ENCODE assay signal across 10 cellular contexts in the genomic region with DNA sequence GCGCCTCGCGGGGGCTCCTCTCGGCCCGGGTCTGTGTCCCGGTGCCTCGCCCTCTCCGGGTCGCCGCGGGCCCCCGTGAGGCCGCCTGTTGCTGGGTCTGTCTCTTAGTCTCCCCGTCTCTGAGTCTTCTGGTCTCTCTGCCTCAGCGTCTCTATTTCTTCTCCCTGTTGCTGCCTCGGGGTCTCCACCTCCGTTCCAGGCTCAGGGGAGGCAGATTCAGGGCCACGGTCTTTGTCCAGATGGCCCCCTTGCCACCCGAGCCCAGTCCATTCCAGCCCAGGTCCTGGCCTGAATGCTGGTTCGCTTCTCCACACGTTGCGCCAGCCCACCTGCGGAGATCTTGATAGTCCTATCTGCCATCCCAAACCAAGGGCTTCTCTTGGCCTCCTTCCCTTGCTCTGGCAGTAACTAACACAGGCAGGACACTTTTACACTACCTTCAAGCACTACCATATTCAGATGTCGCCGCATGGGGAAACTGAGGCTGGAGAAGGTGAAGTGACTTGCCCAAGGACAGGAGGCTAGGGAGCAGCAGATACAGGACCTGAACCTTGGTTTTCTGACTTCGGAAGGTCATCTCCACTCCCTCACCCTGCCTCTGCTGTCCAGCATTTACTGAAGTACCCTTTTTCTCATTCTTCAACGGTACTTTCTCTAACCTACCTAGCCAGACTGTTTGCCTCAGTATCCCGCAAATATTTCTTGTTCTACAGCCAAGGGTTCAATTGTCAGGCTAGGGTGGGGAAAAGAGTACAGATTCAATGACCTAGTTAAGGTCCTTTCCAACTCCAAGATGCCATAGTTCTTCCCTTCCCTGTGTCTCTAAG. TPM values are rescaled to one million over a fixed set of nuclear protein-coding genes. Genes with fewer than 3 reads are reported as not detected.
DNase-seq lines count a peak whose midpoint lies in the region; ATAC-seq, FAIRE-seq and TF ChIP-seq lines count a peak whose summit lies in the region.
"Had no signal": no experiment of that assay in that cellular context is flagged by ENCODE, and none has a peak within 500 bp of the region (broad histone marks: within the 10 kb centered on the region; RNA-seq: fewer than 3 reads in every experiment).

No MANE protein-coding gene starts in this region.

- H3K56ac ChIP-seq in mesendoderm (ENCODE audit: low read length): peak overlapping the region; percentile 91

- H3K9me1 ChIP-seq in K562 (ENCODE audit: control insufficient read depth, insufficient read depth, low read length): peaks cover 3% of the 10 kb centered on the region

- no peak overlapping the region for H4K5ac ChIP-seq in mesendoderm (ENCODE audit: low read length)

- no peak for TF ChIP-seq EP300 in K562 (IDR thresholded peaks at IDR 0.05; ENCODE audit: low read length)

- peak overlapping the region in 1 of 2 experiments; percentile 57; a peak in 2 of 4 replicates for H3K9ac ChIP-seq in K562 (ENCODE audit: insufficient read depth in 1 of 2, low read depth in 2 of 2, low read length in 2 of 2)
- peak overlapping the region; percentile 75 for H3K9ac ChIP-seq in mesendoderm (ENCODE audit: low read length)

- CTCF ChIA-PET in K562 (lab: Yijun Ruan, JAX; ENCODE audit: low intra/inter-chr PET ratio): no interaction called here

- WGBS in K562 (ENCODE audit: insufficient coverage, low coverage, missing lambda C conversion rate): 4% methylated on average over 25 of the region's 28 CpGs
- WGBS in mesendoderm (ENCODE audit: extremely low coverage, insufficient coverage, low lambda C conversion rate): no CpG with 5 or more reads among the region's 28 CpGs

- FAIRE-seq in K562 (lab: Jason Lieb, UNC): peak; percentile 63
- FAIRE-seq: GM19239 had no signal

- ATAC-seq in left ventricle myocardium superior (no peak), K562 (0 out of 3 replicates have a peak, but pooled peaks have one; percentile 9), GM21723 (IDR thresholded peaks at IDR 0.05; ENCODE audit: unreplicated experiment) (no peak)

- H3K27me3 ChIP-seq in cardiac muscle cell: peaks cover 10% of the 10 kb centered on the region
- peaks cover 16 to 34% of the 10 kb centered on the region in 2 experiments; a peak in 3 of 5 replicates for H3K27me3 ChIP-seq in K562 (ENCODE audit: control insufficient read depth in 2 of 2, insufficient read depth in 2 of 2, low read length in 2 of 2)
- H3K27me3 ChIP-seq in mesendoderm (ENCODE audit: insufficient read depth, low read length, poor library complexity): no peaks in the 10 kb centered on the region

- peak overlapping the region; percentile 22 for H3K4me2 ChIP-seq in K562 (ENCODE audit: insufficient read depth, low read length)
- peak overlapping the region; percentile 83 for H3K4me2 ChIP-seq in mesendoderm (ENCODE audit: low read length)

- H3K27ac ChIP-seq in cardiac muscle cell (no peak overlapping the region), K562 (ENCODE audit: extremely low read depth, low read depth, low read length) (no peak overlapping the region), mesendoderm (ENCODE audit: low read depth, low read length) (peak overlapping the region; percentile 11)

- no peak for DNase-seq in cardiac muscle cell (ENCODE audit: low read depth in 1 of 2, low spot score in 1 of 2)
- no peak for DNase-seq in left ventricle myocardium superior
- DNase-seq in K562 (ENCODE audit: extremely low read depth in 1 of 4, low spot score in 3 of 4): peak in 3 of 4 experiments; percentile 33 to 45 (median 42)
- DNase-seq in mesendoderm: peak; percentile 67
- no peak for DNase-seq in type B pancreatic cell (ENCODE audit: extremely low spot score, unreplicated experiment)
- no peak for DNase-seq in NCI-H2227 treated with DMSO at 0.1 percent for 48 hours (lab: John Stamatoyannopoulos, UW)
- DNase-seq in ureter (ENCODE audit: low spot score): no peak
- DNase-seq: stimulated activated CD4-positive, alpha-beta T cell treated with anti-CD3 and anti-CD28 coated beads, Interleukin-1b, Interleukin-23, amount 100 ng/mL, for 48 hours had no signal

- no peak overlapping the region for H3K23ac ChIP-seq in mesendoderm (ENCODE audit: low read length)

- H3K4ac ChIP-seq in mesendoderm (ENCODE audit: low read depth, low read length): peak overlapping the region; percentile 73

- no peak overlapping the region for H2BK5ac ChIP-seq in mesendoderm (ENCODE audit: low read length)

- no peak for TF ChIP-seq CTCF in cardiac muscle cell (IDR thresholded peaks at IDR 0.05; ENCODE audit: low read depth, low read length)
- TF ChIP-seq CTCF in K562 (IDR thresholded peaks at IDR 0.05 in 2 of 3, conservative IDR thresholded peaks at IDR 0.05 in 1 of 3; ENCODE audit: insufficient read depth in 2 of 3, low read depth in 1 of 3, low read length in 3 of 3): no peak
- TF ChIP-seq CTCF in type B pancreatic cell (conservative IDR thresholded peaks at IDR 0.05): no peak

- TSS peak; percentile 86 for BruUV-seq in K562 (replicated peaks; lab: Mats Ljungman, UMichigan)

- peaks cover 38% of the 10 kb centered on the region for H3K27me3 Mint-ChIP-seq in type B pancreatic cell

- H3K36me3 ChIP-seq in cardiac muscle cell: no peaks in the 10 kb centered on the region
- no peaks in the 10 kb centered on the region for H3K36me3 ChIP-seq in K562 (ENCODE audit: control insufficient read depth, insufficient read depth, low read length)
- H3K36me3 ChIP-seq in mesendoderm (ENCODE audit: control insufficient read depth, insufficient read depth, low read length): no peaks in the 10 kb centered on the region

- TF ChIP-seq POLR2A in K562 (conservative IDR thresholded peaks at IDR 0.05): peak; percentile 73

- TF ChIP-seq RAD21 in K562 (CRISPR knock-in tag; conservative IDR thresholded peaks at IDR 0.05 in 1 of 2, IDR thresholded peaks at IDR 0.05 in 1 of 2): no peak

- H3K79me2 ChIP-seq in K562 (ENCODE audit: control insufficient read depth, insufficient read depth, low read length) (no peaks in the 10 kb centered on the region), mesendoderm (ENCODE audit: control insufficient read depth, insufficient read depth, low read length) (no peaks in the 10 kb centered on the region)

- peaks cover 12% of the 10 kb centered on the region for H3K4me1 ChIP-seq in cardiac muscle cell (ENCODE audit: low read depth)
- peaks cover 21 to 30% of the 10 kb centered on the region in 2 experiments; a peak in 4 of 5 replicates for H3K4me1 ChIP-seq in K562 (replicated peaks in 1 of 2; ENCODE audit: control insufficient read depth in 2 of 2, insufficient read depth in 2 of 2, low read length in 2 of 2)
- H3K4me1 ChIP-seq in mesendoderm (ENCODE audit: control insufficient read depth, low read depth, low read length): peaks cover 16% of the 10 kb centered on the region

- H2AK5ac ChIP-seq in mesendoderm (ENCODE audit: low read length): no peak overlapping the region

- H3K4me3 ChIP-seq in cardiac muscle cell (peak overlapping the region; percentile 25), K562 (peak overlapping the region; percentile 32), mesendoderm (ENCODE audit: low read length) (peak overlapping the region; percentile 37)

- H3K4me3 Mint-ChIP-seq in type B pancreatic cell: peak overlapping the region; percentile 98

- H2BK15ac ChIP-seq in mesendoderm (replicated peaks; ENCODE audit: low read depth): no peak overlapping the region

- no peaks in the 10 kb centered on the region for H3K36me3 Mint-ChIP-seq in type B pancreatic cell

- peak overlapping the region; percentile 85 for H3K27ac Mint-ChIP-seq in type B pancreatic cell

- peaks cover 9% of the 10 kb centered on the region; the same call in 1 of the 2 replicates for H4K20me1 ChIP-seq in K562 (replicated peaks; ENCODE audit: control insufficient read depth, insufficient read depth, low read length)

- POLR2A ChIA-PET in K562 (lab: Yijun Ruan, JAX): no interaction called here

- peak overlapping the region; percentile 19 for H3K18ac ChIP-seq in mesendoderm (ENCODE audit: low read length)

- intact Hi-C loops in left ventricle myocardium superior (cut with micrococcal nuclease): no loop called here
- intact Hi-C loops in K562 (cut with micrococcal nuclease): no loop called here

- peaks cover 5% of the 10 kb centered on the region for H3K9me3 Mint-ChIP-seq in type B pancreatic cell

- peak overlapping the region; percentile 41 for H4K8ac ChIP-seq in mesendoderm (ENCODE audit: low read depth, low read length)

- peak overlapping the region; percentile 49 for H2AFZ ChIP-seq in K562 (ENCODE audit: low read depth, low read length)

- in situ Hi-C loops in K562 (cut with MboI): no loop called here

- peaks cover 40% of the 10 kb centered on the region for H3K4me1 Mint-ChIP-seq in type B pancreatic cell (ENCODE audit: unreplicated experiment)

- no peaks in the 10 kb centered on the region for H3K9me3 ChIP-seq in cardiac muscle cell (ENCODE audit: low read depth)
- H3K9me3 ChIP-seq in K562 (replicated peaks; ENCODE audit: control insufficient read depth, insufficient read depth, low read depth, low read length): no peaks in the 10 kb centered on the region

- no peaks in the 10 kb centered on the region for H3K79me1 ChIP-seq in mesendoderm (ENCODE audit: low read length)

- H2BK120ac ChIP-seq in mesendoderm (ENCODE audit: low read depth, low read length): peak overlapping the region; percentile 54

RNA-seq across cellular contexts. Expression of gene IGDCC4, which starts 0.6 kb away (rescaled TPM):
- 5.2 and 7.1 TPM in 2 replicates for total RNA-seq in cardiac muscle cell
- 4.5 and 5.8 TPM in 2 replicates for polyA plus RNA-seq in cardiac muscle cell
- total RNA-seq in left ventricle myocardium superior: 2.4 TPM
- 7.9 and 12.6 TPM in 2 replicates for total RNA-seq in K562 (2011; cell fraction: chromatin; rRNA removed; ENCODE audit: low replicate concordance)
- total RNA-seq in K562 (2011; cell fraction: nucleolus; rRNA removed): 4.6 and 7.3 TPM in 2 replicates
- total RNA-seq in K562 (2011; cell fraction: nucleoplasm; rRNA removed): 6.4 and 11.5 TPM in 2 replicates
- total RNA-seq in K562 (2014; rRNA removed): 0.33 and 1.4 TPM in 2 replicates
- total RNA-seq in K562 (2014; rRNA removed; fragmentation: Illumina TruSeq; extraction: Trizol): 0.07 and 0.54 TPM in 2 replicates
- 0.11 and 0.14 TPM in 2 replicates for total RNA-seq in K562 (2015; rRNA removed; fragmentation: Illumina TruSeq; extraction: Trizol)
- 0.31 and 0.42 TPM in 2 replicates for total RNA-seq in K562 (2021)
- 0.79 and 1.5 TPM in 2 replicates for polyA plus RNA-seq in K562 (2011; rRNA removed)
- 0.68 and 1.3 TPM in 2 replicates for polyA plus RNA-seq in K562 (2011; cell fraction: cytosol; rRNA removed)
- 5.3 and 9.7 TPM in 2 replicates for polyA plus RNA-seq in K562 (2011; cell fraction: nucleus; rRNA removed)
- polyA plus RNA-seq in K562 (2012): 0.34 and 0.71 TPM in 2 replicates
- polyA plus RNA-seq in K562 (2014; fragmentation: Illumina TruSeq; extraction: Trizol): 0.17 and 0.22 TPM in 2 replicates
- under 1 TPM; 0.04 to 0.06 TPM for polyA plus RNA-seq in K562 (2014; fragmentation: Nextera tagmentation; extraction: Ambion mirVana)
- polyA plus RNA-seq in K562 (2014; rRNA removed): 0.13 and 0.16 TPM in 2 replicates
- polyA minus RNA-seq in K562 (2011; rRNA and poly(A)+ RNA removed): 1.3 and 2.5 TPM in 2 replicates
- 0.46 and 1.1 TPM in 2 replicates for polyA minus RNA-seq in K562 (2011; cell fraction: cytosol; rRNA and poly(A)+ RNA removed)
- 3.1 and 4.0 TPM in 2 replicates for polyA minus RNA-seq in K562 (2011; cell fraction: nucleus; rRNA and poly(A)+ RNA removed)
- polyA plus RNA-seq in mesendoderm (2013, experiment 1 of 2): 1.7 TPM
- polyA plus RNA-seq in mesendoderm (2013, experiment 2 of 2): 1.8 TPM
- total RNA-seq in type B pancreatic cell (ENCODE audit: low replicate concordance): 2.4 and 17.1 TPM in 2 replicates
- 2.1 TPM for total RNA-seq in ureter

RNA-seq across cellular contexts. Expression of gene IGDCC3, which starts 45.6 kb away (rescaled TPM):
- total RNA-seq in cardiac muscle cell (41.9 and 54.6 TPM in 2 replicates), left ventricle myocardium superior (0.10 TPM), K562 (2014; rRNA removed) (not detected in 2 replicates), K562 (2014; rRNA removed; fragmentation: Illumina TruSeq; extraction: Trizol) (not detected in 2 replicates), K562 (2015; rRNA removed; fragmentation: Illumina TruSeq; extraction: Trizol) (not detected in 2 replicates), K562 (2021) (0.07 TPM in 1 of 2 replicates, not detected in the other), type B pancreatic cell (ENCODE audit: low replicate concordance) (18.8 and 169 TPM in 2 replicates), ureter (1.6 TPM)
- polyA plus RNA-seq in cardiac muscle cell (41.1 and 52.4 TPM in 2 replicates), K562 (2011; rRNA removed) (not detected in 2 replicates), K562 (2014; fragmentation: Illumina TruSeq; extraction: Trizol) (not detected in 2 replicates), K562 (2014; fragmentation: Nextera tagmentation; extraction: Ambion mirVana) (not detected), K562 (2014; rRNA removed) (0.03 TPM in 1 of 2 replicates, not detected in the other)
- total RNA-seq in K562 (2011; cell fraction: chromatin; rRNA removed; ENCODE audit: low replicate concordance): not detected in 2 replicates
- not detected in 2 replicates for total RNA-seq in K562 (2011; cell fraction: nucleolus; rRNA removed)
- not detected in 2 replicates for total RNA-seq in K562 (2011; cell fraction: nucleoplasm; rRNA removed)
- not detected in 2 replicates for polyA plus RNA-seq in K562 (2011; cell fraction: cytosol; rRNA removed)
- not detected in 2 replicates for polyA plus RNA-seq in K562 (2011; cell fraction: nucleus; rRNA removed)
- polyA plus RNA-seq in K562 (2012): not detected in 2 replicates
- polyA minus RNA-seq in K562 (2011; rRNA and poly(A)+ RNA removed): not detected in 2 replicates
- not detected in 2 replicates for polyA minus RNA-seq in K562 (2011; cell fraction: cytosol; rRNA and poly(A)+ RNA removed)
- polyA minus RNA-seq in K562 (2011; cell fraction: nucleus; rRNA and poly(A)+ RNA removed): not detected in 2 replicates
- polyA plus RNA-seq in mesendoderm (2013, experiment 1 of 2): 44.0 TPM
- 43.7 TPM for polyA plus RNA-seq in mesendoderm (2013, experiment 2 of 2)

Comparison
In these comparisons a context has a peak if more than half of its experiments do, and no peak if none do; other contexts are left out.
1. DNase-seq: peak in K562 (3 of 4) and mesendoderm (single experiment); none in cardiac muscle cell (0 of 2), left ventricle myocardium superior (single experiment), type B pancreatic cell (single experiment), NCI-H2227 treated with DMSO at 0.1 percent for 48 hours (single experiment) and ureter (single experiment).
2. Peak in every context shown above with its lines, with median percentiles within 50 percentile points of each other: H3K4me3 ChIP-seq.